In genomic region chr1:99820546-99820945, GRCh38 we compare ENCODE assay signal across 10 cellular contexts. TPM values are rescaled to one million over a fixed set of nuclear protein-coding genes. Genes with fewer than 3 reads are reported as not detected.
DNase-seq lines count a peak whose midpoint lies in the region; ATAC-seq, FAIRE-seq and TF ChIP-seq lines count a peak whose summit lies in the region.
"Had no signal": no experiment of that assay in that cellular context is flagged by ENCODE, and none has a peak within 500 bp of the region (broad histone marks: within the 10 kb centered on the region; RNA-seq: fewer than 3 reads in every experiment).

No MANE protein-coding gene starts in this region.

- TF ChIP-seq CTCF in D721Med (IDR thresholded peaks at IDR 0.05; ENCODE audit: insufficient read depth, missing control alignments), result no peak

- H3K4me3 Mint-ChIP-seq in activated naive CD4-positive, alpha-beta T cell treated with anti-CD3 and anti-CD28 coated beads, Interleukin-2, amount 50 U/mL, for 24 hours, result no peak overlapping the region

- H3K27me3 Mint-ChIP-seq in activated naive CD4-positive, alpha-beta T cell treated with anti-CD3 and anti-CD28 coated beads, Interleukin-2, amount 50 U/mL, for 24 hours, result peaks cover 5% of the 10 kb centered on the region

- H3K36me3 Mint-ChIP-seq in activated naive CD4-positive, alpha-beta T cell treated with anti-CD3 and anti-CD28 coated beads, Interleukin-2, amount 50 U/mL, for 24 hours, result peaks cover 2% of the 10 kb centered on the region

- peak; percentile 89 for FAIRE-seq in GM18507 (lab: Jason Lieb, UNC)
- FAIRE-seq in D721Med (lab: Jason Lieb, UNC), result no peak

- H3K9me3 Mint-ChIP-seq in activated naive CD4-positive, alpha-beta T cell treated with anti-CD3 and anti-CD28 coated beads, Interleukin-2, amount 50 U/mL, for 24 hours, result peaks cover 5% of the 10 kb centered on the region

- H3K4me1 Mint-ChIP-seq in activated naive CD4-positive, alpha-beta T cell treated with anti-CD3 and anti-CD28 coated beads, Interleukin-2, amount 50 U/mL, for 24 hours, result peaks cover 18% of the 10 kb centered on the region

- H3K27ac Mint-ChIP-seq in activated naive CD4-positive, alpha-beta T cell treated with anti-CD3 and anti-CD28 coated beads, Interleukin-2, amount 50 U/mL, for 24 hours, result peak overlapping the region; percentile 35

- peak; percentile 23 for DNase-seq in GM18507 (ENCODE audit: extremely low spot score, insufficient read length, low read depth)
- no peak for DNase-seq in D721Med (ENCODE audit: insufficient read length, low spot score)
- DNase-seq in ureter (ENCODE audit: low spot score), result no peak
- DNase-seq in HUDEP-2 (lab: John Stamatoyannopoulos, UW; ENCODE audit: unreplicated experiment in 76 of 76), result no peak
- no peak for DNase-seq in NCI-H524 treated with DMSO at 0.1 percent for 48 hours (lab: John Stamatoyannopoulos, UW)
- DNase-seq: NCI-H345, upper lobe of right lung had no signal

- ATAC-seq in GM19463 (IDR thresholded peaks at IDR 0.05; ENCODE audit: unreplicated experiment) (peak; percentile 91), HG03354 (IDR thresholded peaks at IDR 0.05; ENCODE audit: poor library complexity, severe bottlenecking, unreplicated experiment) (peak; percentile 98)
- ATAC-seq: upper lobe of right lung had no signal

RNA-seq across cellular contexts. Expression of gene AGL, which starts 29.6 kb away (rescaled TPM):
- 26.4 TPM for total RNA-seq in ureter

RNA-seq across cellular contexts. Expression of gene FRRS1, which starts 54.1 kb away (rescaled TPM):
- 16.3 TPM for total RNA-seq in ureter
